ENCODE assay signal across 8 cellular contexts in genomic region chr14:75906680-75907280, GRCh38.
DNase-seq lines count a peak whose midpoint lies in the region; ATAC-seq, FAIRE-seq and TF ChIP-seq lines count a peak whose summit lies in the region.

No MANE protein-coding gene starts in this region.

- no peaks in the 10 kb centered on the region for H3K36me3 Mint-ChIP-seq in activated T-helper 2 cell treated with anti-CD3 and anti-CD28 coated beads, Interferon-gamma antibody, Interleukin-2, Interleukin-4, amounts not matched to agents 10 μg/mL and 5 μg/mL and 100 μg/mL, durations not matched to agents 14 hours and 24 hours and 36 hours (ENCODE audit: low read depth)

- TF ChIP-seq POLR2A in ovary (IDR thresholded peaks at IDR 0.05), result no peak

- ATAC-seq in GM21529 (IDR thresholded peaks at IDR 0.05; ENCODE audit: unreplicated experiment), result no peak

- peak in 1 of 2 experiments; percentile 21 for DNase-seq in HL-60 (ENCODE audit: low read depth in 1 of 2, low spot score in 1 of 2)
- DNase-seq in RPMI7951 (ENCODE audit: low read depth), result peak; percentile 46
- peak; percentile 37 for DNase-seq in activated T-helper 2 cell treated with anti-CD3 and anti-CD28 coated beads, Interferon-gamma antibody, Interleukin-2, Interleukin-4, amounts not matched to agents 10 μg/mL and 5 μg/mL and 100 μg/mL, durations not matched to agents 14 hours and 24 hours and 36 hours (ENCODE audit: low spot score)
- peak; percentile 41 to 80 for DNase-seq in foreskin fibroblast
- peak; percentile 45 to 78 (median 50) for DNase-seq in ovary
- peak; percentile 64 for DNase-seq in urothelium cell line (ENCODE audit: low spot score)

- H3K4me3 ChIP-seq in HL-60 (replicated peaks; ENCODE audit: insufficient read depth, low read length), result no peak overlapping the region
- H3K4me3 ChIP-seq in foreskin fibroblast (ENCODE audit: low read depth in 1 of 2, low read length in 2 of 2), result no peak overlapping the region
- no peak overlapping the region for H3K4me3 ChIP-seq in ovary

- H3K4me1 ChIP-seq in ovary (ENCODE audit: insufficient read depth), result peaks cover 4% of the 10 kb centered on the region

- TF ChIP-seq EP300 in ovary (IDR thresholded peaks at IDR 0.05), result no peak

- H3K27ac Mint-ChIP-seq in activated T-helper 2 cell treated with anti-CD3 and anti-CD28 coated beads, Interferon-gamma antibody, Interleukin-2, Interleukin-4, amounts not matched to agents 10 μg/mL and 5 μg/mL and 100 μg/mL, durations not matched to agents 14 hours and 24 hours and 36 hours, result no peak overlapping the region

- H3K36me3 ChIP-seq in ovary, result no peaks in the 10 kb centered on the region

- no peaks in the 10 kb centered on the region for H3K27me3 ChIP-seq in HL-60 (ENCODE audit: insufficient read depth, poor library complexity, severe bottlenecking)
- no peaks in the 10 kb centered on the region for H3K27me3 ChIP-seq in ovary

- TF ChIP-seq CTCF in C4-2B (conservative IDR thresholded peaks at IDR 0.05), result peak; percentile 96
- TF ChIP-seq CTCF in HL-60 (IDR thresholded peaks at IDR 0.05; ENCODE audit: insufficient read depth, low read length), result peak; percentile 29
- peak; percentile 69 for TF ChIP-seq CTCF in foreskin fibroblast (IDR thresholded peaks at IDR 0.05; ENCODE audit: low read depth, low read length)
- TF ChIP-seq CTCF in ovary (IDR thresholded peaks at IDR 0.05), result peak; percentile 68 to 72 (median 70)

- 40 to 47% (median 43%) methylated on average over 4 of the region's 4 CpGs for WGBS in ovary, 3 donors

- intact Hi-C loops in activated T-helper 2 cell treated with anti-CD3 and anti-CD28 coated beads, Interferon-gamma antibody, Interleukin-2, Interleukin-4, amounts not matched to agents 10 μg/mL and 5 μg/mL and 100 μg/mL, durations not matched to agents 14 hours and 24 hours and 36 hours (cut with micrococcal nuclease), result loop anchor here (1.0 kb wide), 1 partner anchor 76 kb away; no protein-coding TSS in a partner anchor
- intact Hi-C loops in ovary (cut with DNase I), result loop anchor here in 3 of 4 donors (2.0 to 10.0 kb wide), 4 partner anchors 71 to 192 kb away; partner anchors contain the start of gene TGFB3 (in 1 of the 3)

- H3K4me3 Mint-ChIP-seq in activated T-helper 2 cell treated with anti-CD3 and anti-CD28 coated beads, Interferon-gamma antibody, Interleukin-2, Interleukin-4, amounts not matched to agents 10 μg/mL and 5 μg/mL and 100 μg/mL, durations not matched to agents 14 hours and 24 hours and 36 hours (ENCODE audit: low read depth), result no peak overlapping the region

- FAIRE-seq in urothelium cell line (lab: Jason Lieb, UNC), result no peak

- H3K9me3 ChIP-seq in ovary, result no peaks in the 10 kb centered on the region

- H3K27me3 Mint-ChIP-seq in activated T-helper 2 cell treated with anti-CD3 and anti-CD28 coated beads, Interferon-gamma antibody, Interleukin-2, Interleukin-4, amounts not matched to agents 10 μg/mL and 5 μg/mL and 100 μg/mL, durations not matched to agents 14 hours and 24 hours and 36 hours (ENCODE audit: low read depth), result no peaks in the 10 kb centered on the region

- no peaks in the 10 kb centered on the region for H3K9me3 Mint-ChIP-seq in activated T-helper 2 cell treated with anti-CD3 and anti-CD28 coated beads, Interferon-gamma antibody, Interleukin-2, Interleukin-4, amounts not matched to agents 10 μg/mL and 5 μg/mL and 100 μg/mL, durations not matched to agents 14 hours and 24 hours and 36 hours

- H3K27ac ChIP-seq in C4-2B, result no peak overlapping the region
- H3K27ac ChIP-seq in HL-60 (replicated peaks), result no peak overlapping the region
- no peak overlapping the region for H3K27ac ChIP-seq in ovary

- H3K4me1 Mint-ChIP-seq in activated T-helper 2 cell treated with anti-CD3 and anti-CD28 coated beads, Interferon-gamma antibody, Interleukin-2, Interleukin-4, amounts not matched to agents 10 μg/mL and 5 μg/mL and 100 μg/mL, durations not matched to agents 14 hours and 24 hours and 36 hours (ENCODE audit: low read depth), result no peaks in the 10 kb centered on the region

Comparison
In these comparisons a context has a peak if more than half of its experiments do, and no peak if none do; other contexts are left out.
1. CTCF ChIP-seq: peak in every context shown above with its lines; median percentile 96 in C4-2B; 70 in ovary; 69 in foreskin fibroblast; 29 in HL-60.